ENCODE assay signal across 10 cellular contexts in genomic region chr13:92573467-92574057, GRCh38.
DNase-seq lines count a peak whose midpoint lies in the region; ATAC-seq, FAIRE-seq and TF ChIP-seq lines count a peak whose summit lies in the region.
"Had no signal": no experiment of that assay in that cellular context is flagged by ENCODE, and none has a peak within 500 bp of the region (broad histone marks: within the 10 kb centered on the region; RNA-seq: fewer than 3 reads in every experiment).

No MANE protein-coding gene starts in this region.

- no TSS peak for BruUV-seq in GM12878 (replicated peaks; lab: Mats Ljungman, UMichigan)

- H3K36me3 ChIP-seq in GM12878 (ENCODE audit: control insufficient read depth in 2 of 2, insufficient read depth in 2 of 2, low read length in 1 of 2) = no peaks in the 10 kb centered on the region

- H3K4me3 Mint-ChIP-seq in nephron progenitor cell = no peak overlapping the region
- H3K4me3 Mint-ChIP-seq: activated CD8-positive, alpha-beta T cell treated with anti-CD3 and anti-CD28 coated beads for 36 hours had no signal

- no peaks in the 10 kb centered on the region for H3K79me2 ChIP-seq in GM12878 (ENCODE audit: control insufficient read depth, insufficient read depth, low read length)

- DNase-seq in GM10266 (ENCODE audit: extremely low spot score) (peak; percentile 15), HT1080 (ENCODE audit: low read depth) (peak; percentile 20), GM12878 (ENCODE audit: low read depth, low spot score) (no peak), nephron progenitor cell (peak; percentile 37), omental fat pad (ENCODE audit: low spot score) (no peak)
- DNase-seq in stimulated activated CD4-positive, alpha-beta T cell treated with anti-CD3 and anti-CD28 coated beads, Interleukin-2, amount 100 ng/mL, for 48 hours = no peak
- DNase-seq: activated CD8-positive, alpha-beta T cell treated with anti-CD3 and anti-CD28 coated beads for 36 hours; KG1 had no signal

- H2AFZ ChIP-seq in GM12878 (ENCODE audit: control insufficient read depth, low read depth, low read length) = no peak overlapping the region

- no peak overlapping the region for H3K4me3 ChIP-seq in GM12878

- no peaks in the 10 kb centered on the region for H3K9me3 Mint-ChIP-seq in nephron progenitor cell
- H3K9me3 Mint-ChIP-seq: activated CD8-positive, alpha-beta T cell treated with anti-CD3 and anti-CD28 coated beads for 36 hours had no signal

- H3K9me3 ChIP-seq in GM12878 (replicated peaks; ENCODE audit: control insufficient read depth, insufficient read depth, low read length) = no peaks in the 10 kb centered on the region

- RAD21 ChIA-PET in GM12878 (lab: Charles Lee; ENCODE audit: unreplicated experiment) = interaction anchor here (1.0 to 1.9 kb wide), 2 partner anchors 328 to 1788 kb away, joined by 3 to 5 read pairs; no protein-coding TSS in a partner anchor

- H3K4me1 ChIP-seq in GM12878 (ENCODE audit: control insufficient read depth, insufficient read depth, low read length) = no peaks in the 10 kb centered on the region

- no peak for TF ChIP-seq POLR2A in GM12878 (IDR thresholded peaks at IDR 0.05; ENCODE audit: low read depth, low read length)

- SMC1A ChIA-PET in GM12878 (lab: Charles Lee; ENCODE audit: uncharacterized antibody, unreplicated experiment) = interaction anchor here (0.8 to 2.2 kb wide), 3 partner anchors 220 to 1788 kb away, joined by 4 to 7 read pairs (median 4); no protein-coding TSS in a partner anchor

- ATAC-seq in GM12878 = peak; percentile 90
- ATAC-seq in omental fat pad (ENCODE audit: low FRiP score) = no peak
- ATAC-seq in GM21360 (IDR thresholded peaks at IDR 0.05; ENCODE audit: unreplicated experiment) = no peak
- ATAC-seq in HG02852 (IDR thresholded peaks at IDR 0.05; ENCODE audit: unreplicated experiment) = no peak
- ATAC-seq: activated CD8-positive, alpha-beta T cell treated with anti-CD3 and anti-CD28 coated beads for 36 hours had no signal

- H3K27ac ChIP-seq in GM12878 (ENCODE audit: control insufficient read depth, insufficient read depth) = no peak overlapping the region

- no peak overlapping the region for H3K4me2 ChIP-seq in GM12878 (ENCODE audit: control insufficient read depth, insufficient read depth)

- peaks cover 4% of the 10 kb centered on the region for H3K4me1 Mint-ChIP-seq in nephron progenitor cell

- CTCF ChIA-PET in GM12878 (lab: Yijun Ruan, JAX) = interaction anchor here (0.6 to 3.5 kb wide), 13 partner anchors 13 to 1790 kb away, joined by 3 to 12 read pairs (median 4); no protein-coding TSS in a partner anchor

- no peaks in the 10 kb centered on the region for H3K36me3 Mint-ChIP-seq in nephron progenitor cell (ENCODE audit: low read depth)

- 57% methylated on average over 10 of the region's 10 CpGs for WGBS in GM12878 (ENCODE audit: insufficient coverage, insufficient replicate concordance, low lambda C conversion rate, missing lambda C conversion rate)

- H3K27me3 Mint-ChIP-seq in nephron progenitor cell (ENCODE audit: low read depth, poor library complexity) = peaks cover 4% of the 10 kb centered on the region
- H3K27me3 Mint-ChIP-seq: activated CD8-positive, alpha-beta T cell treated with anti-CD3 and anti-CD28 coated beads for 36 hours had no signal

- in situ Hi-C loops in GM12878 (cut with MboI) = loop anchor here (25.0 kb wide), 1 partner anchor 1789 kb away; no protein-coding TSS in a partner anchor

- no peaks in the 10 kb centered on the region for H4K20me1 ChIP-seq in GM12878 (ENCODE audit: control insufficient read depth, insufficient read depth)

- POLR2A ChIA-PET in GM12878 (lab: Charles Lee) = no interaction called here

- H3K9ac ChIP-seq in GM12878 (ENCODE audit: control insufficient read depth, insufficient read depth, low read length) = no peak overlapping the region

- no peak overlapping the region for H3K27ac Mint-ChIP-seq in nephron progenitor cell
- H3K27ac Mint-ChIP-seq: activated CD8-positive, alpha-beta T cell treated with anti-CD3 and anti-CD28 coated beads for 36 hours had no signal

- TF ChIP-seq RAD21 in GM12878 (IDR thresholded peaks at IDR 0.05; ENCODE audit: insufficient read depth, low read depth, low read length) = peak; percentile 41; the same call in 1 of the 2 replicates

- no peak for FAIRE-seq in GM12878 (lab: Jason Lieb, UNC)

- no peaks in the 10 kb centered on the region for H3K27me3 ChIP-seq in GM12878 (replicated peaks in 1 of 2; ENCODE audit: control insufficient read depth in 2 of 2, insufficient read depth in 2 of 2, low read length in 1 of 2)

- no peak for TF ChIP-seq EP300 in GM12878 (IDR thresholded peaks at IDR 0.05; ENCODE audit: borderline replicate concordance in 1 of 2, control insufficient read depth in 1 of 2, low read depth in 2 of 2, low read length in 2 of 2)

- intact Hi-C loops in GM12878 (cut with micrococcal nuclease; ENCODE audit: unreplicated experiment) = loop anchor here (1.0 to 10.0 kb wide), 2 partner anchors 1621 to 1789 kb away; no protein-coding TSS in a partner anchor

- TF ChIP-seq CTCF in GM10266 (IDR thresholded peaks at IDR 0.05; ENCODE audit: control insufficient read depth, insufficient read depth, low read depth, missing control alignments) = no peak
- TF ChIP-seq CTCF in GM12878 (IDR thresholded peaks at IDR 0.05 in 2 of 3, conservative IDR thresholded peaks at IDR 0.05 in 1 of 3; ENCODE audit: control insufficient read depth in 2 of 3, extremely low read depth in 1 of 3, insufficient read depth in 1 of 3, low read depth in 3 of 3, low read length in 3 of 3) = peak in 2 of 3 experiments; percentile 17 to 39; a peak in 3 of 6 replicates
- TF ChIP-seq CTCF in nephron progenitor cell (IDR thresholded peaks at IDR 0.05) = peak; percentile 62
- no peak for TF ChIP-seq CTCF in omental fat pad (IDR thresholded peaks at IDR 0.05)

TF ChIP-seq in GM12878, 131 proteins besides CTCF, POLR2A, EP300 and RAD21:
- peak; percentile 71; the same call in 1 of the 2 replicates for TF ChIP-seq PAX5 (IDR thresholded peaks at IDR 0.05; ENCODE audit: borderline replicate concordance, low read depth, low read length)
- peak; percentile 37; the same call in 1 of the 2 replicates for TF ChIP-seq SMC3 (IDR thresholded peaks at IDR 0.05; ENCODE audit: borderline replicate concordance, low read length)
- no peak for TF ChIP-seq RCOR1 (conservative IDR thresholded peaks at IDR 0.05; ENCODE audit: low read depth, low read length)
- TF ChIP-seq ZBTB4 (CRISPR knock-in tag; IDR thresholded peaks at IDR 0.05) = no peak
- no peak for TF ChIP-seq STAT3 (IDR thresholded peaks at IDR 0.05; ENCODE audit: low read depth, low read length)
- TF ChIP-seq FOS (IDR thresholded peaks at IDR 0.05; ENCODE audit: borderline replicate concordance, extremely low read depth, insufficient read length) = no peak
- no peak for TF ChIP-seq BHLHE40 (IDR thresholded peaks at IDR 0.05; ENCODE audit: borderline replicate concordance in 1 of 2, low read depth in 2 of 2, low read length in 1 of 2)
- no peak for TF ChIP-seq ZNF217 (IDR thresholded peaks at IDR 0.05)

Comparison
In these comparisons a context has a peak if more than half of its experiments do, and no peak if none do; other contexts are left out.
1. DNase-seq: peak in GM10266 (single experiment), HT1080 (single experiment) and nephron progenitor cell (single experiment); none in GM12878 (single experiment), omental fat pad (single experiment) and stimulated activated CD4-positive, alpha-beta T cell treated with anti-CD3 and anti-CD28 coated beads, Interleukin-2, amount 100 ng/mL, for 48 hours (0 of 2).
2. CTCF ChIP-seq: peak in GM12878 (2 of 3) and nephron progenitor cell (single experiment); none in GM10266 (single experiment) and omental fat pad (0 of 3).